Comparison of ENCODE assay signal across 30 cellular contexts in genomic region chr3:136283627-136284026, GRCh38.
"Had no signal": no experiment of that assay in that cellular context is flagged by ENCODE, and none has a peak within 500 bp of the region (broad histone marks: within the 10 kb centered on the region; RNA-seq: fewer than 3 reads in every experiment).

No MANE protein-coding gene starts in this region.

- H3K4me1 ChIP-seq: breast epithelium had no signal

- H3K27me3 ChIP-seq: breast epithelium, MG63 had no signal

- DNase-seq: activated CD4-positive, alpha-beta T cell treated with anti-CD3 and anti-CD28 coated beads for 4 hours; activated CD4-positive, alpha-beta T cell treated with anti-CD3 and anti-CD28 coated beads, Interleukin-2, amount 50 U/mL, for 48 hours; activated CD4-positive, CD25-positive, alpha-beta regulatory T cell; activated CD8-positive, alpha-beta memory T cell treated with anti-CD3 and anti-CD28 coated beads, Interleukin-2, amount 10 ng/mL, durations not matched to agents 7 days and 5 days; activated gamma-delta T cell; activated naive CD4-positive, alpha-beta T cell treated with anti-CD3 and anti-CD28 coated beads for 36 hours; activated T-cell treated with anti-CD3 and anti-CD28 coated beads, Interleukin-2, amount 50 U/mL, for 24 hours; anterior cingulate cortex; caudate nucleus; MG63; MV-4-11; NCI-H1092 treated with DMSO at 0.1 percent for 48 hours; NCI-H1417 treated with DMSO at 0.1 percent for 48 hours; NCI-H1694; NCI-H2029; NCI-H2107; NCI-H2171 treated with DMSO at 0.1 percent for 48 hours; NCI-H345; NCI-H510A; NCI-H526 treated with DMSO at 0.1 percent for 48 hours; NCI-H82; NK-92 treated with Interleukin-12 subunit alpha and Interleukin-12 subunit beta, amount 100 ng/mL, for 24 hours; OCI-M1; RPMI8226; T-cell; T-helper 2 cell; T1000 had no signal

- FAIRE-seq: TTC549 had no signal

- H3K27ac ChIP-seq: breast epithelium, SK-N-MC had no signal

- H3K4me3 ChIP-seq: breast epithelium, MG63, SK-N-MC had no signal

- H3K36me3 ChIP-seq: breast epithelium had no signal
